In the genomic region with DNA sequence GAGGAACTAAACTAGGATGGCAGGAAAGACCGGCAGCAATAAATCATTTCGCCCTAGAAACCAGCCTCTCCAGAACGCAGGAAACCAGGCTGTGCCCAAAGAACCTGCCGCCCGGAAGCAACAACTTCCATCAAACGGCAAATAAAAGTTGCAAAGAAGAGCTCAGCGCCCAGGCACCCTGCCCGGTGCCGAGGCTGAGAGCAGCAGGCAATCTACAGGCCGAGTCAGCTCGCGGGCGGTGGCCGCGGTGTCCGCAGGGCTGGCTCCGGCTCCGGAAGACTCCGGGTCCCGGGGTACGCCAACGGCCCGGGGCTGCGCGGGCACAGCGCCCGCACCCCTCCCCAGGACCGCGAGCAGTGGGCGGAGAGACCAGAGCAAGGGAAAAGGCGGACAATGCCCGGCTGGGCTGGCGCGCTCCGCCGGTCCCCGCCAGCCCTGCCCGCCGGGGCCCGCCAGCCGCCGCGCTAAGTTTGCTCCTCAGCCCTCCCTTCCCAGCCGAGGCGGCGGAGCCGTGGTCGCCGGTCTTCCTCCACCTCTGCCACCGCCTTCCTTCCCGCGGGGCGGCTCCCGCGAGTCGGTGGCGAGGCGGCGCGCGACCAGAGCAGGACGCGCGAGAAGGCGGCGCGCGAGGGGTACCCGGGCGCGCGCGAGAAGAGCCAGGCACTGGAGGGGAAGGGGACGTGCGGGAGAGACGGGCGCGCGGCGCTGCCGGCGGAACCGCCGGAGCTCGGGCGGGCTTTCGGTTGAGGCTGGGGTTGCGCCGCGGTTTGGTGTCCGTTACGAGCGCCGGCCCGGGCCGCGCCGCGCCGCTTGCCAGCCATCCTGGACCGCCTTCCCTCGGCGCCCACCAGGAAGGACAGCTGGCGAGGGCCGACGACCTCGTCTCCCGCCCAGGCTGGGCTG, we compare ENCODE assay signal across 7 cellular contexts. TPM values are rescaled to one million over a fixed set of nuclear protein-coding genes. Genes with fewer than 3 reads are reported as not detected.
DNase-seq lines count a peak whose midpoint lies in the region; ATAC-seq and TF ChIP-seq lines count a peak whose summit lies in the region.

No MANE protein-coding gene starts in this region.

- peak overlapping the region; percentile 96 for H3K4me2 ChIP-seq in Karpas-422 (ENCODE audit: low read depth, low read length, poor library complexity, severe bottlenecking)
- H3K4me2 ChIP-seq in mammary epithelial cell (ENCODE audit: insufficient read depth, low read depth, low read length), result peak overlapping the region; percentile 96

- H3K27ac ChIP-seq in Karpas-422 (ENCODE audit: low read length), result peak overlapping the region; percentile 78
- H3K27ac ChIP-seq in WERI-Rb-1, result peak overlapping the region; percentile 93
- H3K27ac ChIP-seq in mammary epithelial cell (ENCODE audit: insufficient read depth, low read depth, low read length), result peak overlapping the region; percentile 87

- H3K4me1 ChIP-seq in Karpas-422 (ENCODE audit: low read length), result peaks cover 52% of the 10 kb centered on the region
- H3K4me1 ChIP-seq in mammary epithelial cell (ENCODE audit: insufficient read depth, low read length), result peaks cover 23% of the 10 kb centered on the region

- intact Hi-C loops in mammary epithelial cell (cut with micrococcal nuclease), result loop anchor here (1.0 kb wide), 1 partner anchor 130 kb away; no protein-coding TSS in a partner anchor

- H4K20me1 ChIP-seq in Karpas-422 (ENCODE audit: insufficient read depth, low read depth, low read length), result peaks cover 32% of the 10 kb centered on the region
- H4K20me1 ChIP-seq in mammary epithelial cell (ENCODE audit: insufficient read depth, low read length), result no peaks in the 10 kb centered on the region

- H3K36me3 ChIP-seq in Karpas-422 (ENCODE audit: insufficient read depth, low read length), result no peaks in the 10 kb centered on the region
- peaks cover 5% of the 10 kb centered on the region for H3K36me3 ChIP-seq in WERI-Rb-1
- H3K36me3 ChIP-seq in mammary epithelial cell (ENCODE audit: insufficient read depth, low read length), result no peaks in the 10 kb centered on the region

- H3K27me3 ChIP-seq in Karpas-422 (ENCODE audit: low read length) (no peaks in the 10 kb centered on the region), WERI-Rb-1 (ENCODE audit: insufficient read depth, low read depth, severe bottlenecking) (no peaks in the 10 kb centered on the region), mammary epithelial cell (ENCODE audit: insufficient read depth, low read length) (no peaks in the 10 kb centered on the region)

- TF ChIP-seq CTCF in GM12865 (IDR thresholded peaks at IDR 0.05; ENCODE audit: insufficient read depth, low read depth, low read length, missing control alignments), result peak; percentile 25
- peak; percentile 33; the same call in 1 of the 2 replicates for TF ChIP-seq CTCF in WERI-Rb-1 (IDR thresholded peaks at IDR 0.05; ENCODE audit: low read depth, low read length)
- TF ChIP-seq CTCF in mammary epithelial cell (conservative IDR thresholded peaks at IDR 0.05 in 1 of 2, IDR thresholded peaks at IDR 0.05 in 1 of 2; ENCODE audit: extremely low read depth in 1 of 2, insufficient read depth in 1 of 2, low read depth in 1 of 2, low read length in 2 of 2), result no peak

- H3K79me2 ChIP-seq in Karpas-422 (ENCODE audit: low read length), result peaks cover 56% of the 10 kb centered on the region
- peaks cover 55% of the 10 kb centered on the region for H3K79me2 ChIP-seq in mammary epithelial cell (ENCODE audit: insufficient read depth, low read length)

- peak; percentile 82 for DNase-seq in GM12865 (ENCODE audit: low read depth)
- peak; percentile 87 for DNase-seq in Karpas-422
- peak; percentile 55 for DNase-seq in WERI-Rb-1
- DNase-seq in mammary epithelial cell, result peak; percentile 52
- DNase-seq in iris pigment epithelial cell (ENCODE audit: low read depth), result peak; percentile 66
- DNase-seq in stimulated activated CD4-positive, alpha-beta T cell treated with anti-CD3 and anti-CD28 coated beads, Interleukin-12 subunit alpha, Interleukin-12 subunit beta, amount 100 ng/mL, for 24 hours (ENCODE audit: low read depth in 2 of 2), result peak; percentile 40 to 43

- 3% methylated on average over 17 of the region's 108 CpGs for WGBS in mammary epithelial cell (ENCODE audit: low coverage, missing lambda C conversion rate)

- H3K9me3 ChIP-seq in Karpas-422 (ENCODE audit: low read length) (no peaks in the 10 kb centered on the region), WERI-Rb-1 (ENCODE audit: severe bottlenecking) (no peaks in the 10 kb centered on the region), mammary epithelial cell (replicated peaks; ENCODE audit: insufficient read depth, low read length) (no peaks in the 10 kb centered on the region)

- dilution Hi-C loops in mammary epithelial cell (cut with HindIII; ENCODE audit: low sequenced_read_pairs), result no loop called here

- peak overlapping the region; percentile 96 for H3K4me3 ChIP-seq in GM12865 (ENCODE audit: low read depth, low read length)
- H3K4me3 ChIP-seq in Karpas-422 (ENCODE audit: low read length), result peak overlapping the region; percentile 97
- H3K4me3 ChIP-seq in WERI-Rb-1 (ENCODE audit: low read depth, low read length), result peak overlapping the region; percentile 99
- peak overlapping the region; percentile 77 to 81 (median 79) for H3K4me3 ChIP-seq in mammary epithelial cell (replicated peaks in 1 of 3; ENCODE audit: insufficient read depth in 1 of 3, low read depth in 2 of 3, low read length in 3 of 3)

- H2AFZ ChIP-seq in Karpas-422 (ENCODE audit: low read length) (peak overlapping the region; percentile 65), mammary epithelial cell (ENCODE audit: low read depth, low read length) (peak overlapping the region; percentile 84)

- in situ Hi-C loops in mammary epithelial cell (cut with MboI; ENCODE audit: low sequenced_read_pairs in 2 of 2), result loop anchor here in 1 of 2 donors (25.0 kb wide), 1 partner anchor 183 kb away; no protein-coding TSS in a partner anchor

- H3K9me2 ChIP-seq in Karpas-422 (replicated peaks; ENCODE audit: insufficient read depth, low read length), result no peaks in the 10 kb centered on the region

- peak overlapping the region; percentile 93 for H3K9ac ChIP-seq in Karpas-422 (ENCODE audit: low read length)
- peak overlapping the region; percentile 94 for H3K9ac ChIP-seq in mammary epithelial cell (ENCODE audit: insufficient read depth, low read length)

- CTCF ChIA-PET in mammary epithelial cell (lab: Charles Lee; ENCODE audit: low non-redundant PET), result interaction anchor here (0.7 kb wide), 1 partner anchor 15 kb away, joined by 3 read pairs; no protein-coding TSS in a partner anchor

- BruUV-seq in mammary epithelial cell (replicated peaks; lab: Mats Ljungman, UMichigan), result no TSS peak

- ATAC-seq in GM21825 (IDR thresholded peaks at IDR 0.05; ENCODE audit: unreplicated experiment), result peak; percentile 36

RNA-seq across cellular contexts. Expression of a gene that starts 0.7 kb away (rescaled TPM):
- total RNA-seq in Karpas-422 (2014; rRNA removed; shearing (Covaris generic); ENCODE audit: low replicate concordance), result 56.9 and 103 TPM in 2 replicates
- 10 to 100 TPM; 74.7 to 75.7 TPM for total RNA-seq in mammary epithelial cell
- polyA plus RNA-seq in mammary epithelial cell, result 21.1 TPM
- polyA minus RNA-seq in mammary epithelial cell, result 188 TPM

RNA-seq across cellular contexts. Expression of a gene that starts 51.5 kb away (rescaled TPM):
- total RNA-seq in Karpas-422 (2014; rRNA removed; shearing (Covaris generic); ENCODE audit: low replicate concordance), result 70.6 and 122 TPM in 2 replicates
- 100 to 1,000 TPM in 1 of 2 donors, 10 to 100 TPM in 1; 85.5 to 125 TPM for total RNA-seq in mammary epithelial cell
- 102 TPM for polyA plus RNA-seq in mammary epithelial cell
- polyA minus RNA-seq in mammary epithelial cell, result 55.2 TPM

Comparison
In these comparisons a context has a peak if more than half of its experiments do, and no peak if none do; other contexts are left out.
1. Peak in every context shown above with its lines: DNase-seq, ATAC-seq, H3K4me3 ChIP-seq and H3K27ac ChIP-seq.
2. CTCF ChIP-seq: peak in GM12865 (single experiment) and WERI-Rb-1 (single experiment); none in mammary epithelial cell (0 of 2).